ENCODE assay signal across 8 cellular contexts in the genomic region with DNA sequence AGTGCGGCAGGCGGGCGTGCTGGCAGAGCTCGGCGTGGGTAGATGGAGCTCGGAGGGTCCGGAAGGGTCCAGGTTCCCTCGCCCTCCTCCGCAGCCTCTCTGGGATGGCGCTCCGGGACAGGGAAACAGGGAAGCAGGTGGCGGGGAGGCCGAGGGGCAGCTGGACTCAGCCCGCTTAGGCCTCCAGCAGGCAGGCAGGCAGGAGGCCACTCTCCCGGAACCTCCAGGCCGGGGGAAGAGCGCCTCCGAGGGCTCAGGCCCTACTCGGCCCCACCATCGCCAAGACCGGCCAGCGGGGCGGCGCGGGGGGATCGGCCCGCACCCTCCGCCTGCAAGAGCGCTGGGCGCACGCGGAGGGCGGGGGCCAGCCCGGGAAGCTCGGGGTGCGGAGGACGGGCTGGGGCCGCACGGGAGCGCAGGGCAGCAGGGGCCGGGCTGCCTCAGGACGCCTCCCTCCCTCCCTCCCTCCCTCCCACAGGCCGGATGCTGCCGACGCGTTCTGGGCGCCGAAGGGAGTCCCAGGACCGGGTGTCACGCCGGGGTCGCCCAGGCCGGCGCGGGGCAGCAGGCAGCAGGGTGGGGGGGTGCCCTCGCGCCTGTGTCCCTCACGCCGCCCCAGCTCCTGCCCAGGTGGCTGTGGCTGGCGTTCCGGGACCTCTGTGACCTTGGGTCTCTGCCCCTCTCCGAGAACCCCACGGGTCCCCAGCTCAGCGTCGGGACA. TPM values are rescaled to one million over a fixed set of nuclear protein-coding genes. Genes with fewer than 3 reads are reported as not detected.
DNase-seq lines count a peak whose midpoint lies in the region; ATAC-seq, FAIRE-seq and TF ChIP-seq lines count a peak whose summit lies in the region.

No MANE protein-coding gene starts in this region.

- H3K9ac ChIP-seq in duodenal mucosa (ENCODE audit: low read depth in 1 of 2, low read length in 2 of 2), result peak overlapping the region; percentile 73 to 86

- CTCF ChIA-PET in A549 (lab: Yijun Ruan, JAX) (interaction anchor here (0.9 to 1.6 kb wide), 4 partner anchors 14 to 43 kb away, joined by 3 to 5 read pairs (median 3); no protein-coding TSS in a partner anchor), RWPE1 (lab: Yijun Ruan, JAX) (interaction anchor here (0.6 kb wide), 1 partner anchor 117 kb away, joined by 6 read pairs; no protein-coding TSS in a partner anchor)

- H3K4me2 ChIP-seq in A549, result peak overlapping the region; percentile 95

- TF ChIP-seq CTCF in A549 (IDR thresholded peaks at IDR 0.05) (no peak), RWPE1 (conservative IDR thresholded peaks at IDR 0.05; ENCODE audit: low read depth) (no peak), upper lobe of left lung (IDR thresholded peaks at IDR 0.05) (no peak)

- ATAC-seq in A549 (peak; percentile 2 to 5; a peak in 5 of 6 replicates), HG02981 (IDR thresholded peaks at IDR 0.05; ENCODE audit: unreplicated experiment) (peak; percentile 29), upper lobe of left lung (ENCODE audit: low FRiP score in 2 of 2) (peak; percentile 19 to 50)

- peaks cover 44% of the 10 kb centered on the region for H3K4me1 ChIP-seq in A549
- H3K4me1 ChIP-seq in duodenal mucosa (ENCODE audit: control insufficient read depth in 1 of 2, insufficient read depth in 2 of 2, low read length in 2 of 2), result peaks cover 39 to 43% of the 10 kb centered on the region in 2 donors
- H3K4me1 ChIP-seq in mesodermal cell (ENCODE audit: control insufficient read depth, insufficient read depth, low read length, poor library complexity, severe bottlenecking), result peaks cover 18% of the 10 kb centered on the region
- peaks cover 37 to 58% (median 41%) of the 10 kb centered on the region in 4 donors for H3K4me1 ChIP-seq in upper lobe of left lung

- no peak for TF ChIP-seq EP300 in A549 (IDR thresholded peaks at IDR 0.05)
- no peak for TF ChIP-seq EP300 in upper lobe of left lung (IDR thresholded peaks at IDR 0.05)

- WGBS in A549 (ENCODE audit: missing lambda C conversion rate), result 12% methylated on average over 10 of the region's 65 CpGs
- 12% methylated on average over 49 to 50 of the region's 65 CpGs for WGBS in mesodermal cell (ENCODE audit: insufficient coverage in 2 of 2), 2 experiments
- 7% methylated on average over 19 of the region's 65 CpGs; no CpG with 5 or more reads in 1 of the 2 donors for WGBS in upper lobe of left lung, 2 donors

- TF ChIP-seq RAD21 in A549 (conservative IDR thresholded peaks at IDR 0.05 in 1 of 2, IDR thresholded peaks at IDR 0.05 in 1 of 2), result no peak

- FAIRE-seq in A549 (lab: Jason Lieb, UNC) (no peak), GM12892 (lab: Jason Lieb, UNC) (peak; percentile 40)

- H3K9me3 ChIP-seq in A549 (no peaks in the 10 kb centered on the region), duodenal mucosa (ENCODE audit: control insufficient read depth in 1 of 2, low read length in 2 of 2) (no peaks in the 10 kb centered on the region), mesodermal cell (ENCODE audit: control insufficient read depth, low read length) (no peaks in the 10 kb centered on the region), upper lobe of left lung (no peaks in the 10 kb centered on the region)

- peak in 1 of 2 experiments; percentile 29 for DNase-seq in A549 (ENCODE audit: low read depth in 1 of 2, low spot score in 1 of 2)
- DNase-seq in GM12892 (ENCODE audit: insufficient read length), result peak; percentile 83
- peak; percentile 57 for DNase-seq in RWPE1 (ENCODE audit: low spot score)
- peak in 1 of 2 donors; percentile 91 for DNase-seq in upper lobe of left lung
- DNase-seq in occipital lobe (lab: John Stamatoyannopoulos, UW), result no peak

- H3K4me3 ChIP-seq in A549 (peak overlapping the region; percentile 94), duodenal mucosa (ENCODE audit: low read depth in 1 of 2, low read length in 2 of 2) (peak overlapping the region; percentile 77 to 80), mesodermal cell (ENCODE audit: extremely low read depth, insufficient read depth, low read length, poor library complexity, severe bottlenecking) (peak overlapping the region; percentile 70), upper lobe of left lung (peak overlapping the region; percentile 75 to 99 (median 86))

- no peaks in the 10 kb centered on the region for H3K27me3 ChIP-seq in duodenal mucosa (ENCODE audit: control insufficient read depth in 1 of 2, insufficient read depth in 2 of 2, low read length in 2 of 2)
- no peaks in the 10 kb centered on the region for H3K27me3 ChIP-seq in upper lobe of left lung

- H3K36me3 ChIP-seq in duodenal mucosa (ENCODE audit: control insufficient read depth in 1 of 2, insufficient read depth in 2 of 2, low read length in 2 of 2), result peaks cover 13 to 16% of the 10 kb centered on the region in 2 donors
- peaks cover 22% of the 10 kb centered on the region for H3K36me3 ChIP-seq in mesodermal cell (ENCODE audit: control insufficient read depth, insufficient read depth, low read length)
- peaks cover 0 to 9% (median 9%) of the 10 kb centered on the region in 4 donors for H3K36me3 ChIP-seq in upper lobe of left lung

- POLR2A ChIA-PET in A549 (lab: Yijun Ruan, JAX), result interaction anchor here (0.8 to 1.1 kb wide), 2 partner anchors 14 to 15 kb away, joined by 3 to 5 read pairs; partner anchors contain the start of gene SQSTM1
- POLR2A ChIA-PET in RWPE1 (lab: Yijun Ruan, JAX; ENCODE audit: low non-redundant PET), result interaction anchor here (0.6 to 1.4 kb wide), 5 partner anchors 10 to 53 kb away, joined by 4 to 12 read pairs (median 7); partner anchors contain the start of gene SQSTM1

- peak; percentile 10; the same call in 1 of the 2 replicates for TF ChIP-seq POLR2A in A549 (IDR thresholded peaks at IDR 0.05; ENCODE audit: low read length)
- TF ChIP-seq POLR2A in GM12892 (IDR thresholded peaks at IDR 0.05; ENCODE audit: low read depth, low read length), result peak; percentile 50; the same call in 1 of the 2 replicates
- peak in 1 of 4 donors; percentile 49 for TF ChIP-seq POLR2A in upper lobe of left lung (IDR thresholded peaks at IDR 0.05)

- H3K27ac ChIP-seq in A549 (peak overlapping the region; percentile 91 to 99), RWPE1 (peak overlapping the region; percentile 92), duodenal mucosa (ENCODE audit: low read depth, low read length) (peak overlapping the region; percentile 95), mesodermal cell (ENCODE audit: low read depth, low read length, severe bottlenecking) (no peak overlapping the region), upper lobe of left lung (peak overlapping the region; percentile 90 to 97 (median 94))

TF ChIP-seq in A549, 52 proteins besides CTCF, POLR2A, EP300 and RAD21 (continues in another document):
- 0 out of 2 replicates have a peak, but pooled peaks have one; percentile 24 for TF ChIP-seq E2F6 (IDR thresholded peaks at IDR 0.05; ENCODE audit: borderline replicate concordance, low read depth)
- TF ChIP-seq, protein P1, sequence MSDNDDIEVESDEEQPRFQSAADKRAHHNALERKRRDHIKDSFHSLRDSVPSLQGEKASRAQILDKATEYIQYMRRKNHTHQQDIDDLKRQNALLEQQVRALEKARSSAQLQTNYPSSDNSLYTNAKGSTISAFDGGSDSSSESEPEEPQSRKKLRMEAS (IDR thresholded peaks at IDR 0.05), result peak; percentile 29; the same call in 1 of the 2 replicates

RNA-seq across cellular contexts. Expression of gene MGAT4B, which starts 1.0 kb away (rescaled TPM):
- polyA plus RNA-seq in A549 (2011; rRNA removed) (57.4 and 110 TPM in 2 replicates), A549 (2017; fragmentation: RNase III; extraction: RNeasy Plus Mini Kit Qiagen cat#74134 plus additional on column Dnase treatment) (153 to 166 TPM (median 153 TPM) in 3 replicates)
- polyA plus RNA-seq in A549 (2012; cell fraction: cytosol; rRNA removed), result 145 and 194 TPM in 2 replicates
- polyA plus RNA-seq in A549 (2012; cell fraction: nucleus; rRNA removed), result 436 and 532 TPM in 2 replicates
- 132 and 144 TPM in 2 replicates for polyA minus RNA-seq in A549 (2011; rRNA and poly(A)+ RNA removed)
- polyA plus RNA-seq in GM12892 (2012; ENCODE audit: missing spikeins), result 51.3 TPM
- 110 TPM for polyA plus RNA-seq in mesodermal cell (2013, experiment 1 of 2)
- 112 TPM for polyA plus RNA-seq in mesodermal cell (2013, experiment 2 of 2)
- total RNA-seq in upper lobe of left lung (100 to 1,000 TPM; 107 to 266 (median 158) TPM), occipital lobe (47.4 TPM)

RNA-seq across cellular contexts. Expression of gene LTC4S, which starts 11.9 kb away (rescaled TPM):
- polyA plus RNA-seq in A549 (2011; rRNA removed) (not detected in 2 replicates), A549 (2017; fragmentation: RNase III; extraction: RNeasy Plus Mini Kit Qiagen cat#74134 plus additional on column Dnase treatment) (0.26 TPM in 1 of 3 replicates, not detected in the others)
- polyA plus RNA-seq in A549 (2012; cell fraction: cytosol; rRNA removed), result 0.08 and 0.19 TPM in 2 replicates
- polyA plus RNA-seq in A549 (2012; cell fraction: nucleus; rRNA removed), result 0.67 and 1.3 TPM in 2 replicates
- not detected in 2 replicates for polyA minus RNA-seq in A549 (2011; rRNA and poly(A)+ RNA removed)
- not detected for polyA plus RNA-seq in GM12892 (2012; ENCODE audit: missing spikeins)
- polyA plus RNA-seq in mesodermal cell (2013, experiment 1 of 2), result 1.3 TPM
- 1.1 TPM for polyA plus RNA-seq in mesodermal cell (2013, experiment 2 of 2)
- total RNA-seq in upper lobe of left lung (10 to 100 TPM in 5 of 6 donors, 1 to 10 TPM in 1; 6.7 to 33.1 (median 21.3) TPM), occipital lobe (1.7 TPM)

RNA-seq across cellular contexts. Expression of gene SQSTM1, which starts 15.0 kb away (rescaled TPM):
- polyA plus RNA-seq in A549 (2011; rRNA removed) (362 and 415 TPM in 2 replicates), A549 (2017; fragmentation: RNase III; extraction: RNeasy Plus Mini Kit Qiagen cat#74134 plus additional on column Dnase treatment) (529 to 625 TPM (median 606 TPM) in 3 replicates)
- 377 and 435 TPM in 2 replicates for polyA plus RNA-seq in A549 (2012; cell fraction: cytosol; rRNA removed)
- 848 and 893 TPM in 2 replicates for polyA plus RNA-seq in A549 (2012; cell fraction: nucleus; rRNA removed)
- 233 and 259 TPM in 2 replicates for polyA minus RNA-seq in A549 (2011; rRNA and poly(A)+ RNA removed)
- polyA plus RNA-seq in GM12892 (2012; ENCODE audit: missing spikeins), result 58.6 TPM
- 86.4 TPM for polyA plus RNA-seq in mesodermal cell (2013, experiment 1 of 2)
- 74.4 TPM for polyA plus RNA-seq in mesodermal cell (2013, experiment 2 of 2)
- total RNA-seq in upper lobe of left lung (100 to 1,000 TPM; 390 to 666 (median 574) TPM), occipital lobe (53.5 TPM)

RNA-seq across cellular contexts. Expression of gene MRNIP, which starts 52.9 kb away (rescaled TPM):
- polyA plus RNA-seq in A549 (2011; rRNA removed) (21.4 and 26.1 TPM in 2 replicates), A549 (2017; fragmentation: RNase III; extraction: RNeasy Plus Mini Kit Qiagen cat#74134 plus additional on column Dnase treatment) (29.7 to 35.9 TPM (median 30.5 TPM) in 3 replicates)
- polyA plus RNA-seq in A549 (2012; cell fraction: cytosol; rRNA removed), result 19.4 and 20.7 TPM in 2 replicates
- 155 and 197 TPM in 2 replicates for polyA plus RNA-seq in A549 (2012; cell fraction: nucleus; rRNA removed)
- polyA minus RNA-seq in A549 (2011; rRNA and poly(A)+ RNA removed), result 12.2 and 13.2 TPM in 2 replicates
- 23.3 TPM for polyA plus RNA-seq in GM12892 (2012; ENCODE audit: missing spikeins)
- 28.3 TPM for polyA plus RNA-seq in mesodermal cell (2013, experiment 1 of 2)
- 22.3 TPM for polyA plus RNA-seq in mesodermal cell (2013, experiment 2 of 2)
- total RNA-seq in upper lobe of left lung (100 to 1,000 TPM in 1 of 6 donors, 10 to 100 TPM in 5; 20.7 to 142 (median 33.2) TPM), occipital lobe (26.7 TPM)
